Comparison of ENCODE assay signal across 12 cellular contexts in the genomic region with DNA sequence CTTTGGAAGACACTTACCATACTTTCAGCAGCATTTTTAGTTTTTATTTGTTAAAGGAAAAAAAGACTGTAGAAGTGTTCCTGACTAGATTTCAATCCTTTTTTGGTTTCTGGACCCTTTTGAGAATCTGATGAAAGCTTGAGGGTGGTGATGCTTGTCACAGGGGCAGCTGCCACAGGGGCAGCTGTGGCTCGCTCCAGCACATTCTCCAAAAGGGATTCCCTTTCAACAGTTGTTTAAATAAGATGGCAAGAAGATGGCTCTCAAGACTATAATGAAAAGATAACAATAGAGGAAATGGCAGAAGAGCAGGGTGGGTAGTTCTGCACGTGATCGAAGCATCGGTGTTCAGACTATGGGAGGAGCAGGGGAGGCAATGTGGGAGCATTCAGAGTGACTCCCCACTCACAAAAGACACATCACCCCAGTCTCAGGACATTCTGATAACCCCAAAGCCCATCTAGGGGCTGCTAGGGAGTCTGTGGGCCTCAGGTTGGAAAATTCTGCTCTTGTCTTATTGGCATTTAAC. TPM values are rescaled to one million over a fixed set of nuclear protein-coding genes. Genes with fewer than 3 reads are reported as not detected.
DNase-seq lines count a peak whose midpoint lies in the region; ATAC-seq and TF ChIP-seq lines count a peak whose summit lies in the region.
"Had no signal": no experiment of that assay in that cellular context is flagged by ENCODE, and none has a peak within 500 bp of the region (broad histone marks: within the 10 kb centered on the region; RNA-seq: fewer than 3 reads in every experiment).

No MANE protein-coding gene starts in this region.

- no peaks in the 10 kb centered on the region for H4K20me1 ChIP-seq in OCI-LY7 (ENCODE audit: insufficient read depth, low read length)

- H3K36me3 ChIP-seq in OCI-LY7 (ENCODE audit: insufficient read depth, low read length) (no peaks in the 10 kb centered on the region; the same call in 1 of the 2 replicates), mucosa of rectum (ENCODE audit: control insufficient read depth in 2 of 2, insufficient read depth in 2 of 2, low read length in 2 of 2) (no peaks in the 10 kb centered on the region)

- peak overlapping the region; percentile 77 for H3K4me2 ChIP-seq in OCI-LY7 (ENCODE audit: low read length)
- H3K4me2 ChIP-seq: PC-9 had no signal

- peaks cover 98% of the 10 kb centered on the region for H3K4me1 ChIP-seq in OCI-LY7 (ENCODE audit: insufficient read depth, low read length, poor library complexity, severe bottlenecking)
- H3K4me1 ChIP-seq in mucosa of rectum (ENCODE audit: control insufficient read depth in 2 of 2, insufficient read depth in 2 of 2, low read length in 2 of 2) = peaks cover 1 to 12% of the 10 kb centered on the region in 2 donors

- H3K79me2 ChIP-seq in OCI-LY7 (ENCODE audit: insufficient read depth, low read depth, low read length) = peaks cover 40% of the 10 kb centered on the region; the same call in 1 of the 2 replicates

- no TSS peak for BruUV-seq in OCI-LY7 (replicated peaks; lab: Mats Ljungman, UMichigan)

- H3K27ac ChIP-seq in OCI-LY7 (ENCODE audit: low read depth, low read length, poor library complexity, severe bottlenecking) (peak overlapping the region; percentile 95), mucosa of rectum (ENCODE audit: low read depth in 2 of 2, low read length in 2 of 2) (peak overlapping the region; percentile 14 to 62)
- H3K27ac ChIP-seq: PC-9 had no signal

- H3K27me3 ChIP-seq in mucosa of rectum (ENCODE audit: control insufficient read depth in 2 of 2, insufficient read depth in 2 of 2, low read length in 2 of 2) = no peaks in the 10 kb centered on the region

- ATAC-seq in GM18511 (IDR thresholded peaks at IDR 0.05; ENCODE audit: unreplicated experiment) (peak; percentile 16), GM21737 (IDR thresholded peaks at IDR 0.05; ENCODE audit: unreplicated experiment) (peak; percentile 26), left colon (no peak)

- DNase-seq in OCI-LY7 (ENCODE audit: low spot score) (peak; percentile 79), COR-L47 (lab: John Stamatoyannopoulos, UW) (no peak), left colon (no peak), HuH-7.5 (ENCODE audit: low spot score) (no peak)
- DNase-seq in stimulated activated naive CD4-positive, alpha-beta T cell treated with Interleukin-2 at 50 U/mL for 16 hours (lab: John Stamatoyannopoulos, UW) = no peak
- DNase-seq: activated CD4-positive, alpha-beta T cell treated with anti-CD3 and anti-CD28 coated beads, Interleukin-2, amount 50 U/mL, for 48 hours; DMS79 treated with DMSO at 0.1 percent for 48 hours; hypothalamus; PC-9 had no signal

- POLR2A ChIA-PET in OCI-LY7 (lab: Charles Lee) = interaction anchor here (0.6 to 17.9 kb wide), 11 partner anchors 19 to 451 kb away, joined by 3 to 286 read pairs (median 3); partner anchors contain the start of genes DMXL1 and DTWD2

- intact Hi-C loops in OCI-LY7 (cut with micrococcal nuclease; ENCODE audit: unreplicated experiment) = loop anchor here (1.0 to 10.0 kb wide), 4 partner anchors 24 to 285 kb away; no protein-coding TSS in a partner anchor
- intact Hi-C loops in left colon (cut with DNase I, micrococcal nuclease) = no loop called here

- no peaks in the 10 kb centered on the region for H3K9me3 ChIP-seq in OCI-LY7 (ENCODE audit: low read length)
- H3K9me3 ChIP-seq in mucosa of rectum (ENCODE audit: control insufficient read depth in 2 of 2, low read length in 2 of 2) = no peaks in the 10 kb centered on the region

- H3K4me3 ChIP-seq in OCI-LY7 (ENCODE audit: low read depth, low read length, poor library complexity, severe bottlenecking) (peak overlapping the region; percentile 54), mucosa of rectum (ENCODE audit: low read length in 2 of 2) (no peak overlapping the region)
- H3K4me3 ChIP-seq: PC-9 had no signal

- H3K9me2 ChIP-seq in OCI-LY7 (ENCODE audit: insufficient read depth, low read length) = no peaks in the 10 kb centered on the region

- no peak for TF ChIP-seq CTCF in OCI-LY7 (conservative IDR thresholded peaks at IDR 0.05; ENCODE audit: low read length)

- CTCF ChIA-PET in OCI-LY7 (lab: Charles Lee; ENCODE audit: unreplicated experiment) = no interaction called here

- H2AFZ ChIP-seq in OCI-LY7 (ENCODE audit: low read length) = no peak overlapping the region
- H2AFZ ChIP-seq: PC-9 had no signal

- H3K9ac ChIP-seq in mucosa of rectum (ENCODE audit: low read depth in 1 of 2, low read length in 2 of 2) = no peak overlapping the region

RNA-seq across cellular contexts. Expression of gene TNFAIP8, which starts 46.5 kb away (rescaled TPM):
- total RNA-seq in OCI-LY7 (2014; rRNA removed; shearing (Covaris generic)) = 92.9 and 95.1 TPM in 2 replicates
- total RNA-seq in OCI-LY7 (2022) (75.4 and 94.5 TPM in 2 replicates), left colon (10 to 100 TPM in 1 of 2 donors, 1 to 10 TPM in 1; 7.0 to 11.8 TPM)

Comparison
In these comparisons a context has a peak if more than half of its experiments do, and no peak if none do; other contexts are left out.
1. RNA of gene TNFAIP8, which starts 46.5 kb away (total RNA-seq): 75.4 to 95.1 TPM in OCI-LY7; 7.0 to 11.8 TPM in left colon; every median in the first group is over 4 times any median in the second.